Comparison of ENCODE assay signal across 1 cellular context in the genomic region with DNA sequence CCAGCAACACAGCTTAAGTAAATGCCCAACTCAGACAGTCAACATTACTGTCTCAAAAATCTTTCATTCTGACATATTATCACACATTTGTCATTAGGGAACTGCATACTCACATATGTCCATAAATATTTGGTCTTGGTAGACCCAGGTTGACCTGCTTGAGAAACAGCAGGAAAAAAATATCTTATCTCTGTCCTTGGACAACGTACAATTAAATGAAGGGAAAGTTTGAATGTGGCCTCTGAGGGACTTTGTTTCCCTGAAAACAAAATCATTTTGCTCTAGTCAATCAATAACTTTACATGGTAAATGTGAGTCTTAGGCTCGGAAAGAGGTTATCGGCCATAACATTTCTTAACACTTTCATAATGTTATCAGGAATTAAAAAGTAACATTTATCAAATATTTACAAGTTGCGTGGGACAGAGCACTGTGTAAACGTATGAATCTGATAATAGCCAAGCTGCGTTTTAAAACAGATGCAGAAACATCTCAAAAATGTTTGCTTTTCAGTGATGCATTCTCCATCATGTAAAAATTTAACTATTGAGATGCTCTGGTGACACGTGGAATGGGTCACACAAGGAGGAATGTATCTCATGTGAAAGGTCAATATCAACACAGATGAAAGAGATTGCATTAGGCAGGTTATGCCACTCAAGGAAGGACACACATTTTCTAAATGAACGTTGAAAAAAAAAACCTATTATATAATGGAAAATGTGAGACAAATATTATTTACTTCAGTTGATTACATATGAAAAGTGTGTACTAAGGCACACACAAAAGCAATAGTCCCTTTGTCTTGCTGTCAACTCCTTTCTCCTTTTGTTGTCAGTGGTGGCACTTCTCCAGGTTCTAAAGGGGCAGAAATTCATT.
TF ChIP-seq lines count a peak whose summit lies in the region.

No MANE protein-coding gene starts in this region.

TF ChIP-seq in HepG2, 621 proteins besides CTCF, POLR2A, EP300 and RAD21 (continued from another document and continues in another):
- TF ChIP-seq NAIF1 (CRISPR knock-in tag; IDR thresholded peaks at IDR 0.05; ENCODE audit: borderline replicate concordance) (peak; percentile 35; the same call in 1 of the 2 replicates), REXO4 (CRISPR knock-in tag; IDR thresholded peaks at IDR 0.05; ENCODE audit: borderline replicate concordance) (no peak), POLR2G (IDR thresholded peaks at IDR 0.05; ENCODE audit: low read depth, low read length) (0 out of 2 replicates have a peak, but pooled peaks have one; percentile 5), ZFP41 (CRISPR knock-in tag; IDR thresholded peaks at IDR 0.05; ENCODE audit: borderline replicate concordance) (no peak), ZNF10 (CRISPR knock-in tag; IDR thresholded peaks at IDR 0.05; ENCODE audit: borderline replicate concordance, low read depth) (no peak), KAT7 (CRISPR knock-in tag; IDR thresholded peaks at IDR 0.05; ENCODE audit: borderline replicate concordance) (no peak), ZNF878 (CRISPR knock-in tag; IDR thresholded peaks at IDR 0.05) (peak; percentile 74; the same call in 1 of the 2 replicates), ZNF564 (CRISPR knock-in tag; IDR thresholded peaks at IDR 0.05) (no peak), NCOA2 (CRISPR knock-in tag; IDR thresholded peaks at IDR 0.05) (peak; percentile 98), GABPA (IDR thresholded peaks at IDR 0.05; ENCODE audit: low read depth, low read length) (no peak), GABPA (CRISPR knock-in tag; IDR thresholded peaks at IDR 0.05; ENCODE audit: low read depth) (peak; percentile 50; the same call in 1 of the 2 replicates), NR1H2 (CRISPR knock-in tag; IDR thresholded peaks at IDR 0.05; ENCODE audit: borderline replicate concordance, low read depth) (no peak), ARHGAP35 (CRISPR knock-in tag; IDR thresholded peaks at IDR 0.05; ENCODE audit: borderline replicate concordance) (no peak), ZNF570 (CRISPR knock-in tag; IDR thresholded peaks at IDR 0.05; ENCODE audit: borderline replicate concordance) (no peak), NR3C1 (CRISPR knock-in tag; IDR thresholded peaks at IDR 0.05) (no peak), ZNF17 (CRISPR knock-in tag; IDR thresholded peaks at IDR 0.05) (no peak), POLR2AphosphoS5 (IDR thresholded peaks at IDR 0.05; ENCODE audit: low read depth, low read length) (no peak), HIVEP1 (CRISPR knock-in tag; IDR thresholded peaks at IDR 0.05) (no peak), CREB1 (IDR thresholded peaks at IDR 0.05) (peak; percentile 81), CREB1 (CRISPR knock-in tag; IDR thresholded peaks at IDR 0.05) (peak; percentile 92), NONO (IDR thresholded peaks at IDR 0.05) (no peak), NONO (CRISPR knock-in tag; conservative IDR thresholded peaks at IDR 0.05) (peak; percentile 83), HNF4A (CRISPR knock-in tag; IDR thresholded peaks at IDR 0.05) (peak; percentile 77), CEBPB (IDR thresholded peaks at IDR 0.05; ENCODE audit: borderline replicate concordance, low read depth, low read length) (peak; percentile 55; the same call in 1 of the 2 replicates), ISL2 (CRISPR knock-in tag; IDR thresholded peaks at IDR 0.05) (peak; percentile 99), RXRB (CRISPR knock-in tag; IDR thresholded peaks at IDR 0.05; ENCODE audit: borderline replicate concordance) (peak; percentile 77), CBX2 (IDR thresholded peaks at IDR 0.05; ENCODE audit: low read depth, low read length) (no peak), CBX2 (CRISPR knock-in tag; IDR thresholded peaks at IDR 0.05; ENCODE audit: low read depth) (no peak), ZNF383 (CRISPR knock-in tag; IDR thresholded peaks at IDR 0.05; ENCODE audit: borderline replicate concordance) (no peak), KMT2A (CRISPR knock-in tag; IDR thresholded peaks at IDR 0.05) (no peak), PLRG1 (conservative IDR thresholded peaks at IDR 0.05) (no peak), ZC3H4 (CRISPR knock-in tag; IDR thresholded peaks at IDR 0.05; ENCODE audit: borderline replicate concordance) (no peak), KAT8 (CRISPR knock-in tag; IDR thresholded peaks at IDR 0.05) (peak; percentile 77), ZBTB20 (CRISPR knock-in tag; IDR thresholded peaks at IDR 0.05; ENCODE audit: borderline replicate concordance, low read depth) (0 out of 2 replicates have a peak, but pooled peaks have one; percentile 81), JDP2 (CRISPR knock-in tag; IDR thresholded peaks at IDR 0.05; ENCODE audit: borderline replicate concordance) (no peak; the same call in 1 of the 2 replicates), FLYWCH1 (CRISPR knock-in tag; IDR thresholded peaks at IDR 0.05) (no peak), THYN1 (CRISPR knock-in tag; IDR thresholded peaks at IDR 0.05; ENCODE audit: borderline replicate concordance, low read depth) (no peak), SNAI1 (CRISPR knock-in tag; IDR thresholded peaks at IDR 0.05; ENCODE audit: borderline replicate concordance) (no peak), SALL2 (CRISPR knock-in tag; IDR thresholded peaks at IDR 0.05) (peak; percentile 79; the same call in 1 of the 2 replicates)
- TF ChIP-seq, protein P1, sequence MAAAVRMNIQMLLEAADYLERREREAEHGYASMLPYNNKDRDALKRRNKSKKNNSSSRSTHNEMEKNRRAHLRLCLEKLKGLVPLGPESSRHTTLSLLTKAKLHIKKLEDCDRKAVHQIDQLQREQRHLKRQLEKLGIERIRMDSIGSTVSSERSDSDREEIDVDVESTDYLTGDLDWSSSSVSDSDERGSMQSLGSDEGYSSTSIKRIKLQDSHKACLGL (CRISPR knock-in tag; IDR thresholded peaks at IDR 0.05), result no peak
- TF ChIP-seq, protein P2, sequence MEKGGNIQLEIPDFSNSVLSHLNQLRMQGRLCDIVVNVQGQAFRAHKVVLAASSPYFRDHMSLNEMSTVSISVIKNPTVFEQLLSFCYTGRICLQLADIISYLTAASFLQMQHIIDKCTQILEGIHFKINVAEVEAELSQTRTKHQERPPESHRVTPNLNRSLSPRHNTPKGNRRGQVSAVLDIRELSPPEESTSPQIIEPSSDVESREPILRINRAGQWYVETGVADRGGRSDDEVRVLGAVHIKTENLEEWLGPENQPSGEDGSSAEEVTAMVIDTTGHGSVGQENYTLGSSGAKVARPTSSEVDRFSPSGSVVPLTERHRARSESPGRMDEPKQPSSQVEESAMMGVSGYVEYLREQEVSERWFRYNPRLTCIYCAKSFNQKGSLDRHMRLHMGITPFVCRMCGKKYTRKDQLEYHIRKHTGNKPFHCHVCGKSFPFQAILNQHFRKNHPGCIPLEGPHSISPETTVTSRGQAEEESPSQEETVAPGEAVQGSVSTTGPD (CRISPR knock-in tag; IDR thresholded peaks at IDR 0.05), result no peak
- TF ChIP-seq, protein P3, sequence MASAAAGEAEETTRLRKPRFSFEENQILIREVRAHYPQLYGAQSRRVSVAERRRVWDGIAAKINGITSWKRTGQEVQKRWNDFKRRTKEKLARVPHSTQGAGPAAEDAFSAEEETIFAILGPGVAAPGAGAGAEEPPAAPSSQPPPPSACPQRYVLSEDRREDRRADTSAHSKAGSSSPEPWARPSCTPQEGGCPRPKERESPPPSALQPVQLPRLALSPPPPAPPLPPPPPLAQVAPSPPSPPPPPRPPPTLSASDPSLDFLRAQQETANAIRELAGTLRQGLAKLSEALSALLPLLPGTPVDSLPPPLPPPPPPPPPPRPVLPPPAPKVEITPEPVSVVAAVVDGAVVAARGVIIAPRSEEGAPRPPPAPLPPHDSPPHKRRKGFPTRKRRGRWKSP (CRISPR knock-in tag; IDR thresholded peaks at IDR 0.05), result no peak
- TF ChIP-seq, protein P4, sequence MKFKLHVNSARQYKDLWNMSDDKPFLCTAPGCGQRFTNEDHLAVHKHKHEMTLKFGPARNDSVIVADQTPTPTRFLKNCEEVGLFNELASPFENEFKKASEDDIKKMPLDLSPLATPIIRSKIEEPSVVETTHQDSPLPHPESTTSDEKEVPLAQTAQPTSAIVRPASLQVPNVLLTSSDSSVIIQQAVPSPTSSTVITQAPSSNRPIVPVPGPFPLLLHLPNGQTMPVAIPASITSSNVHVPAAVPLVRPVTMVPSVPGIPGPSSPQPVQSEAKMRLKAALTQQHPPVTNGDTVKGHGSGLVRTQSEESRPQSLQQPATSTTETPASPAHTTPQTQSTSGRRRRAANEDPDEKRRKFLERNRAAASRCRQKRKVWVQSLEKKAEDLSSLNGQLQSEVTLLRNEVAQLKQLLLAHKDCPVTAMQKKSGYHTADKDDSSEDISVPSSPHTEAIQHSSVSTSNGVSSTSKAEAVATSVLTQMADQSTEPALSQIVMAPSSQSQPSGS (CRISPR knock-in tag; IDR thresholded peaks at IDR 0.05), result peak; percentile 77; the same call in 1 of the 2 replicates
- TF ChIP-seq, protein P5, sequence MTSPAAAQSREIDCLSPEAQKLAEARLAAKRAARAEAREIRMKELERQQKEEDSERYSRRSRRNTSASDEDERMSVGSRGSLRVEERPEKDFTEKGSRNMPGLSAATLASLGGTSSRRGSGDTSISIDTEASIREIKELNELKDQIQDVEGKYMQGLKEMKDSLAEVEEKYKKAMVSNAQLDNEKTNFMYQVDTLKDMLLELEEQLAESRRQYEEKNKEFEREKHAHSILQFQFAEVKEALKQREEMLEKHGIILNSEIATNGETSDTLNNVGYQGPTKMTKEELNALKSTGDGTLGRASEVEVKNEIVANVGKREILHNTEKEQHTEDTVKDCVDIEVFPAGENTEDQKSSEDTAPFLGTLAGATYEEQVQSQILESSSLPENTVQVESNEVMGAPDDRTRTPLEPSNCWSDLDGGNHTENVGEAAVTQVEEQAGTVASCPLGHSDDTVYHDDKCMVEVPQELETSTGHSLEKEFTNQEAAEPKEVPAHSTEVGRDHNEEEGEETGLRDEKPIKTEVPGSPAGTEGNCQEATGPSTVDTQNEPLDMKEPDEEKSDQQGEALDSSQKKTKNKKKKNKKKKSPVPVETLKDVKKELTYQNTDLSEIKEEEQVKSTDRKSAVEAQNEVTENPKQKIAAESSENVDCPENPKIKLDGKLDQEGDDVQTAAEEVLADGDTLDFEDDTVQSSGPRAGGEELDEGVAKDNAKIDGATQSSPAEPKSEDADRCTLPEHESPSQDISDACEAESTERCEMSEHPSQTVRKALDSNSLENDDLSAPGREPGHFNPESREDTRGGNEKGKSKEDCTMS (CRISPR knock-in tag; conservative IDR thresholded peaks at IDR 0.05), result no peak
- TF ChIP-seq, protein P6, sequence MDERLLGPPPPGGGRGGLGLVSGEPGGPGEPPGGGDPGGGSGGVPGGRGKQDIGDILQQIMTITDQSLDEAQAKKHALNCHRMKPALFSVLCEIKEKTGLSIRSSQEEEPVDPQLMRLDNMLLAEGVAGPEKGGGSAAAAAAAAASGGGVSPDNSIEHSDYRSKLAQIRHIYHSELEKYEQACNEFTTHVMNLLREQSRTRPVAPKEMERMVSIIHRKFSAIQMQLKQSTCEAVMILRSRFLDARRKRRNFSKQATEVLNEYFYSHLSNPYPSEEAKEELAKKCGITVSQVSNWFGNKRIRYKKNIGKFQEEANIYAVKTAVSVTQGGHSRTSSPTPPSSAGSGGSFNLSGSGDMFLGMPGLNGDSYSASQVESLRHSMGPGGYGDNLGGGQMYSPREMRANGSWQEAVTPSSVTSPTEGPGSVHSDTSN (CRISPR knock-in tag; IDR thresholded peaks at IDR 0.05), result peak; percentile 70
- TF ChIP-seq, protein P7, sequence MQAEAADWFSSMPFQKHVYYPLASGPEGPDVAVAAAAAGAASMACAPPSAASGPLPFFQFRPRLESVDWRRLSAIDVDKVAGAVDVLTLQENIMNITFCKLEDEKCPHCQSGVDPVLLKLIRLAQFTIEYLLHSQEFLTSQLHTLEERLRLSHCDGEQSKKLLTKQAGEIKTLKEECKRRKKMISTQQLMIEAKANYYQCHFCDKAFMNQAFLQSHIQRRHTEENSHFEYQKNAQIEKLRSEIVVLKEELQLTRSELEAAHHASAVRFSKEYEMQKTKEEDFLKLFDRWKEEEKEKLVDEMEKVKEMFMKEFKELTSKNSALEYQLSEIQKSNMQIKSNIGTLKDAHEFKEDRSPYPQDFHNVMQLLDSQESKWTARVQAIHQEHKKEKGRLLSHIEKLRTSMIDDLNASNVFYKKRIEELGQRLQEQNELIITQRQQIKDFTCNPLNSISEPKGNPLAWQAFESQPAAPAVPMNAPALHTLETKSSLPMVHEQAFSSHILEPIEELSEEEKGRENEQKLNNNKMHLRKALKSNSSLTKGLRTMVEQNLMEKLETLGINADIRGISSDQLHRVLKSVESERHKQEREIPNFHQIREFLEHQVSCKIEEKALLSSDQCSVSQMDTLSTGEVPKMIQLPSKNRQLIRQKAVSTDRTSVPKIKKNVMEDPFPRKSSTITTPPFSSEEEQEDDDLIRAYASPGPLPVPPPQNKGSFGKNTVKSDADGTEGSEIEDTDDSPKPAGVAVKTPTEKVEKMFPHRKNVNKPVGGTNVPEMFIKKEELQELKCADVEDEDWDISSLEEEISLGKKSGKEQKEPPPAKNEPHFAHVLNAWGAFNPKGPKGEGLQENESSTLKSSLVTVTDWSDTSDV (CRISPR knock-in tag; IDR thresholded peaks at IDR 0.05), result no peak
- TF ChIP-seq, protein P8, sequence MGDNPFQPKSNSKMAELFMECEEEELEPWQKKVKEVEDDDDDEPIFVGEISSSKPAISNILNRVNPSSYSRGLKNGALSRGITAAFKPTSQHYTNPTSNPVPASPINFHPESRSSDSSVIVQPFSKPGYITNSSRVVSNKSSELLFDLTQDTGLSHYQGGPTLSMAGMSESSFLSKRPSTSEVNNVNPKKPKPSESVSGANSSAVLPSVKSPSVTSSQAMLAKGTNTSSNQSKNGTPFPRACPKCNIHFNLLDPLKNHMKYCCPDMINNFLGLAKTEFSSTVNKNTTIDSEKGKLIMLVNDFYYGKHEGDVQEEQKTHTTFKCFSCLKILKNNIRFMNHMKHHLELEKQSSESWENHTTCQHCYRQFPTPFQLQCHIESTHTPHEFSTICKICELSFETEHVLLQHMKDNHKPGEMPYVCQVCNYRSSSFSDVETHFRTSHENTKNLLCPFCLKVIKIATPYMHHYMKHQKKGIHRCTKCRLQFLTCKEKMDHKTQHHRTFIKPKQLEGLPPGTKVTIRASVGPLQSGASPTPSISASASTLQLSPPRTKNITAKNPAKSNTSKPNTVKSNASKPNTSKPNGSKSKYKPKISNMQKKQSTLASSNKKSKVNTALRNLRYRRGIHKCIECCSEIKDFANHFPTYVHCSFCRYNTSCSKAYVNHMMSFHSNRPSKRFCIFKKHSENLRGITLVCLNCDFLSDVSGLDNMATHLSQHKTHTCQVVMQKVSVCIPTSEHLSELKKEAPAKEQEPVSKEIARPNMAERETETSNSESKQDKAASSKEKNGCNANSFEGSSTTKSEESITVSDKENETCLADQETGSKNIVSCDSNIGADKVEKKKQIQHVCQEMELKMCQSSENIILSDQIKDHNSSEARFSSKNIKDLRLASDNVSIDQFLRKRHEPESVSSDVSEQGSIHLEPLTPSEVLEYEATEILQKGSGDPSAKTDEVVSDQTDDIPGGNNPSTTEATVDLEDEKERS (CRISPR knock-in tag; IDR thresholded peaks at IDR 0.05), result peak; percentile 66
